In genomic region chr2:198874502-198874858, GRCh38 we compare ENCODE assay signal across 16 cellular contexts.
DNase-seq lines count a peak whose midpoint lies in the region; ATAC-seq and TF ChIP-seq lines count a peak whose summit lies in the region.
"Had no signal": no experiment of that assay in that cellular context is flagged by ENCODE, and none has a peak within 500 bp of the region (broad histone marks: within the 10 kb centered on the region; RNA-seq: fewer than 3 reads in every experiment).

No MANE protein-coding gene starts in this region.

- TF ChIP-seq CTCF in brain microvascular endothelial cell (IDR thresholded peaks at IDR 0.05; ENCODE audit: low read depth, low read length, missing control alignments) (no peak), hepatocyte (IDR thresholded peaks at IDR 0.05; ENCODE audit: poor library complexity) (no peak)

- H3K79me2 ChIP-seq in hepatocyte = no peaks in the 10 kb centered on the region

- no peaks in the 10 kb centered on the region for H4K20me1 ChIP-seq in hepatocyte (ENCODE audit: insufficient read depth, poor library complexity, severe bottlenecking)

- H3K9me2 ChIP-seq in hepatocyte (replicated peaks; ENCODE audit: insufficient read depth) = no peaks in the 10 kb centered on the region

- no peaks in the 10 kb centered on the region for H3K9me3 ChIP-seq in hepatocyte (ENCODE audit: low read depth)
- H3K9me3 ChIP-seq: adrenal gland had no signal

- in situ Hi-C loops in brain microvascular endothelial cell (cut with HindIII; ENCODE audit: low pct_ligation_motif_present, low sequenced_read_pairs) = no loop called here

- H3K27ac ChIP-seq in brain microvascular endothelial cell (peak overlapping the region; percentile 41), hepatocyte (no peak overlapping the region)
- H3K27ac ChIP-seq: adrenal gland had no signal

- no peaks in the 10 kb centered on the region for H3K36me3 ChIP-seq in brain microvascular endothelial cell (replicated peaks)
- H3K36me3 ChIP-seq in hepatocyte (replicated peaks; ENCODE audit: insufficient read depth, low read depth) = no peaks in the 10 kb centered on the region
- H3K36me3 ChIP-seq: adrenal gland had no signal

- H3K4me1 ChIP-seq in hepatocyte (ENCODE audit: insufficient read depth) = no peaks in the 10 kb centered on the region
- H3K4me1 ChIP-seq: adrenal gland had no signal

- H3K4me3 ChIP-seq in brain microvascular endothelial cell (ENCODE audit: low read depth, low read length) (no peak overlapping the region), hepatocyte (no peak overlapping the region)
- H3K4me3 ChIP-seq: adrenal gland had no signal

- WGBS in hepatocyte (ENCODE audit: low lambda C conversion rate, missing lambda C conversion rate) = 66% methylated on average over 2 of the region's 2 CpGs

- DNase-seq in brain microvascular endothelial cell = no peak
- DNase-seq in NCI-H2171 treated with DMSO at 0.1 percent for 48 hours (lab: John Stamatoyannopoulos, UW) = no peak
- DNase-seq in superior temporal gyrus (ENCODE audit: extremely low spot score) = no peak
- no peak for DNase-seq in C1 segment of cervical spinal cord (lab: John Stamatoyannopoulos, UW)
- no peak for DNase-seq in hepatocyte (ENCODE audit: low spot score)
- DNase-seq: activated CD4-positive, alpha-beta memory T cell treated with anti-CD3 and anti-CD28 coated beads, Interleukin-2, amount 10 ng/mL, durations not matched to agents 7 days and 5 days; adrenal gland; CD8-positive, alpha-beta memory T cell; H7; left ventricle myocardium superior; NCI-H774; small intestine; stimulated activated naive B cell treated with anti-CD40 and anti-IgM and Interleukin-4, amounts not matched to agents 10 μg/mL and 1 μg/mL and 100 μg/mL, for 72 hours had no signal

- H3K27me3 ChIP-seq in brain microvascular endothelial cell (replicated peaks) = no peaks in the 10 kb centered on the region
- no peaks in the 10 kb centered on the region for H3K27me3 ChIP-seq in hepatocyte
- H3K27me3 ChIP-seq: adrenal gland had no signal

- no peak overlapping the region for H2AFZ ChIP-seq in hepatocyte

- ATAC-seq in GM18502 (IDR thresholded peaks at IDR 0.05; ENCODE audit: poor library complexity, unreplicated experiment) = peak; percentile 78
- ATAC-seq in GM21786 (IDR thresholded peaks at IDR 0.05; ENCODE audit: unreplicated experiment) = peak; percentile 53
- ATAC-seq in HG03045 (IDR thresholded peaks at IDR 0.05; ENCODE audit: unreplicated experiment) = peak; percentile 88
- ATAC-seq: left ventricle myocardium superior; stimulated activated naive B cell treated with anti-CD40 and anti-IgM and Interleukin-4, amounts not matched to agents 10 μg/mL and 1 μg/mL and 100 μg/mL, for 72 hours had no signal

- no peak overlapping the region for H3K4me2 ChIP-seq in hepatocyte
